ENCODE assay signal across 21 cellular contexts in the genomic region with DNA sequence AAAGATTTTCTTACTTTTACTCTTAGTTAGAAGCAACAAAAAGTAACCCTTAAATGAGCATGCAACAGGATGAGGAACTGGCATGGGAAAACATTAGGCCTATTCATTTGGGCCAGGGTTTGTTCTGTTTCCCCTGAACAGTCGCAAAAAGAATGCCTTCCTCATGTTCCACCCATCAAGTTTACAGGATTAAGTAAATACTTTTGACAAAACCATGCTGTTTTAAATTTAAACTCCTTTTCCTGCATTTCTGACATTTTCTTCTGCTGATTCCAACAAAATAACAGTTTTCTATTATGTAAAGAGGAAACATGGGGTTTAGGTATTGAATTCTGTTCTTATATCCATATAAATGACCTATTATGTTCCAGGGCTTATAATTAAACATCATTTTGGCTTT.
"Had no signal": no experiment of that assay in that cellular context is flagged by ENCODE, and none has a peak within 500 bp of the region (broad histone marks: within the 10 kb centered on the region; RNA-seq: fewer than 3 reads in every experiment).

No MANE protein-coding gene starts in this region.

- H3K9ac ChIP-seq: parathyroid adenoma had no signal

- H3K27ac ChIP-seq: epithelial cell of prostate, esophagus squamous epithelium, heart right ventricle, parathyroid adenoma, prostate gland, testis, upper lobe of right lung, vagina had no signal

- H3K4me3 ChIP-seq: esophagus squamous epithelium, heart right ventricle, prostate gland, right lobe of liver, testis, tibial nerve, upper lobe of right lung, vagina had no signal

- H2AFZ ChIP-seq: parathyroid adenoma had no signal

- H3K4me1 ChIP-seq: esophagus squamous epithelium, heart right ventricle, parathyroid adenoma, prostate gland, testis, upper lobe of right lung, vagina had no signal

- DNase-seq: cortex of kidney; effector memory CD4-positive, alpha-beta T cell; esophagus squamous epithelium; heart right ventricle; hypothalamus; kidney glomerular epithelial cell; mesendoderm; naive B cell; right lobe of liver; stimulated activated CD4-positive, alpha-beta T cell treated with anti-CD3 and anti-CD28 coated beads, Interleukin-2, amount 100 ng/mL, for 24 hours; stimulated activated CD4-positive, alpha-beta T cell treated with anti-CD3 and anti-CD28 coated beads, Interleukin-4, amount 100 ng/mL, for 4 hours; stimulated activated naive B cell treated with anti-CD40 and anti-IgM and Interleukin-4, amounts not matched to agents 10 μg/mL and 1 μg/mL and 100 μg/mL, for 72 hours; stimulated activated naive CD8-positive, alpha-beta T cell treated with anti-CD3 and anti-CD28 coated beads, Interleukin-15, amount 100 ng/mL, for 72 hours; testis; upper lobe of right lung had no signal

- H3K9me3 Mint-ChIP-seq: stimulated activated naive B cell treated with anti-CD40 and anti-IgM and Interleukin-4, amounts not matched to agents 10 μg/mL and 1 μg/mL and 100 μg/mL, for 72 hours; stimulated activated naive CD8-positive, alpha-beta T cell treated with anti-CD3 and anti-CD28 coated beads, Interleukin-15, amount 100 ng/mL, for 72 hours had no signal

- H3K36me3 ChIP-seq: esophagus squamous epithelium, heart right ventricle, prostate gland, right lobe of liver, tibial nerve, upper lobe of right lung, vagina had no signal

- H3K36me3 Mint-ChIP-seq: naive B cell; stimulated activated naive B cell treated with anti-CD40 and anti-IgM and Interleukin-4, amounts not matched to agents 10 μg/mL and 1 μg/mL and 100 μg/mL, for 72 hours had no signal

- H3K79me2 ChIP-seq: parathyroid adenoma had no signal

- H3K27me3 Mint-ChIP-seq: stimulated activated naive B cell treated with anti-CD40 and anti-IgM and Interleukin-4, amounts not matched to agents 10 μg/mL and 1 μg/mL and 100 μg/mL, for 72 hours had no signal

- H3K27ac Mint-ChIP-seq: stimulated activated naive B cell treated with anti-CD40 and anti-IgM and Interleukin-4, amounts not matched to agents 10 μg/mL and 1 μg/mL and 100 μg/mL, for 72 hours; stimulated activated naive CD8-positive, alpha-beta T cell treated with anti-CD3 and anti-CD28 coated beads, Interleukin-15, amount 100 ng/mL, for 72 hours had no signal

- H3K4me3 Mint-ChIP-seq: naive B cell; nephron; stimulated activated naive B cell treated with anti-CD40 and anti-IgM and Interleukin-4, amounts not matched to agents 10 μg/mL and 1 μg/mL and 100 μg/mL, for 72 hours; stimulated activated naive CD8-positive, alpha-beta T cell treated with anti-CD3 and anti-CD28 coated beads, Interleukin-15, amount 100 ng/mL, for 72 hours had no signal

- H3K9me3 ChIP-seq: esophagus squamous epithelium, heart right ventricle, prostate gland, right lobe of liver, testis, tibial nerve, upper lobe of right lung, vagina had no signal

- H3K4me1 Mint-ChIP-seq: naive B cell; stimulated activated naive B cell treated with anti-CD40 and anti-IgM and Interleukin-4, amounts not matched to agents 10 μg/mL and 1 μg/mL and 100 μg/mL, for 72 hours; stimulated activated naive CD8-positive, alpha-beta T cell treated with anti-CD3 and anti-CD28 coated beads, Interleukin-15, amount 100 ng/mL, for 72 hours had no signal

- H3K27me3 ChIP-seq: esophagus squamous epithelium, heart right ventricle, right lobe of liver, testis, tibial nerve, upper lobe of right lung, vagina had no signal
